In the genomic region with DNA sequence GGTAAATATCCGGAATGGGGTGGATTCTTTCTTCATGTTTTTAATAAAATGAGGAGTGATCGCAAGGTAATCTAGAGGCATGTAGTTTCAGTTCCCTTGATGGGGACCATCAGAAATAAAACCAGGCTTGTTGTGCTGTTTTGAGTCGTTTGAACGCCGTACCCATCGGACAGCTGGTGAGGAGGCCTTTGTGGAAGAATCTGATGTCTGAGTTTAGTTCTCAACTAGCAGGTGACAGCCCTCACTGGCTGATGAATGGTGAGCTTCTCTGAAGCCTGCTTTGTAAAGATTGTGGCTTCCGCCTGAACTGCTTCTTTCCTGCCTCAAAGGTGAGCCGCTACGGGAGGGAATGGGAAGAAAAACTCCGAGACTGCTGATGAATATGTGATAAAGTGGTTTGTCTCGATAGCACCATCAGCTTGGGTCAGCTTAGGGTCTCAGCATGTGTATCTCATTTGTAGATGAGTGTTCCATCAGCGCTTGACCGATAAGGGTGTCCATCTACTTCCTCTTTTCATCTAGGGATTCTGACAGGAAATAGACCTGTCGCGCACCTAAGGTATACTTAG, we compare ENCODE assay signal across 1 cellular context.
A peak's percentile ranks its signal among the peaks of the same experiment; 100 is the strongest.
TF ChIP-seq lines count a peak whose summit lies in the region.

No MANE protein-coding gene starts in this region.

TF ChIP-seq in K562, 482 proteins besides CTCF, POLR2A, EP300 and RAD21 (continued from another document):
- TF ChIP-seq ZNF280A (IDR thresholded peaks at IDR 0.05; ENCODE audit: low read depth, partially characterized antibody) (no peak), PRPF4 (IDR thresholded peaks at IDR 0.05; ENCODE audit: insufficient read depth, low read depth, low read length, poor library complexity, severe bottlenecking) (no peak), ZNF764 (CRISPR knock-in tag; IDR thresholded peaks at IDR 0.05; ENCODE audit: low read depth) (no peak), ILK (tag; IDR thresholded peaks at IDR 0.05; ENCODE audit: borderline replicate concordance, low read depth) (no peak), MEIS2 (IDR thresholded peaks at IDR 0.05; ENCODE audit: partially characterized antibody) (peak; percentile 85), ZNF778 (CRISPR knock-in tag; IDR thresholded peaks at IDR 0.05) (no peak), MCM3 (IDR thresholded peaks at IDR 0.05) (no peak), ZBTB34 (CRISPR knock-in tag; IDR thresholded peaks at IDR 0.05) (no peak), BRF2 (IDR thresholded peaks at IDR 0.05; ENCODE audit: borderline replicate concordance, insufficient read depth, insufficient read length) (no peak), ZNF212 (CRISPR knock-in tag; IDR thresholded peaks at IDR 0.05) (no peak), RBM15 (IDR thresholded peaks at IDR 0.05; ENCODE audit: insufficient read depth, low read length) (no peak), ESRRB (CRISPR knock-in tag; IDR thresholded peaks at IDR 0.05; ENCODE audit: borderline replicate concordance) (no peak), MYNN (IDR thresholded peaks at IDR 0.05) (peak; percentile 43; the same call in 1 of the 2 replicates), MYNN (CRISPR knock-in tag; IDR thresholded peaks at IDR 0.05) (no peak), ZBTB49 (CRISPR knock-in tag; IDR thresholded peaks at IDR 0.05; ENCODE audit: borderline replicate concordance) (no peak), ZNF696 (CRISPR knock-in tag; conservative IDR thresholded peaks at IDR 0.05) (no peak), RBBP5 (IDR thresholded peaks at IDR 0.05; ENCODE audit: borderline replicate concordance, insufficient read depth, low read length, poor library complexity, severe bottlenecking) (no peak), EGR1 (conservative IDR thresholded peaks at IDR 0.05) (no peak), MAZ (CRISPR knock-in tag; conservative IDR thresholded peaks at IDR 0.05 in 1 of 2, IDR thresholded peaks at IDR 0.05 in 1 of 2) (no peak), MLLT1 (IDR thresholded peaks at IDR 0.05) (peak in 1 of 2 experiments; percentile 4; a peak in 1 of 4 replicates), SIN3B (IDR thresholded peaks at IDR 0.05; ENCODE audit: low read depth) (no peak), RBM14 (IDR thresholded peaks at IDR 0.05; ENCODE audit: borderline replicate concordance, insufficient read depth, low read depth, low read length) (no peak), NFIC (IDR thresholded peaks at IDR 0.05) (peak; percentile 63), CEBPZ (IDR thresholded peaks at IDR 0.05; ENCODE audit: borderline replicate concordance, low read depth, low read length) (no peak), POLR2AphosphoS5 (IDR thresholded peaks at IDR 0.05; ENCODE audit: control insufficient read depth, insufficient read depth, low read depth, low read length) (peak; percentile 87), CTCFL (IDR thresholded peaks at IDR 0.05; ENCODE audit: borderline replicate concordance, insufficient read depth, low read depth, low read length, poor library complexity, severe bottlenecking) (no peak), HEY1 (CRISPR knock-in tag; IDR thresholded peaks at IDR 0.05; ENCODE audit: borderline replicate concordance) (no peak), ZNF143 (CRISPR knock-in tag; IDR thresholded peaks at IDR 0.05) (no peak), ZNF134 (CRISPR knock-in tag; conservative IDR thresholded peaks at IDR 0.05) (no peak), PHTF2 (CRISPR knock-in tag; IDR thresholded peaks at IDR 0.05) (no peak), U2AF2 (optimal IDR thresholded peaks at IDR 0.05; ENCODE audit: low read depth, low read length) (no peak), NEUROD1 (IDR thresholded peaks at IDR 0.05; ENCODE audit: borderline replicate concordance, low read depth, low read length, partially characterized antibody) (no peak), HLTF (IDR thresholded peaks at IDR 0.05) (no peak), JUN (IDR thresholded peaks at IDR 0.05; ENCODE audit: borderline replicate concordance, low read depth, low read length) (no peak), JUN (CRISPR knock-in tag; IDR thresholded peaks at IDR 0.05; ENCODE audit: borderline replicate concordance) (no peak), FIP1L1 (IDR thresholded peaks at IDR 0.05; ENCODE audit: low read depth, low read length, poor library complexity, severe bottlenecking) (no peak), ZNF561 (CRISPR knock-in tag; conservative IDR thresholded peaks at IDR 0.05) (no peak), HDAC1 (IDR thresholded peaks at IDR 0.05) (peak in 1 of 2 experiments; percentile 52; a peak in 2 of 4 replicates)
- TF ChIP-seq, protein P1, sequence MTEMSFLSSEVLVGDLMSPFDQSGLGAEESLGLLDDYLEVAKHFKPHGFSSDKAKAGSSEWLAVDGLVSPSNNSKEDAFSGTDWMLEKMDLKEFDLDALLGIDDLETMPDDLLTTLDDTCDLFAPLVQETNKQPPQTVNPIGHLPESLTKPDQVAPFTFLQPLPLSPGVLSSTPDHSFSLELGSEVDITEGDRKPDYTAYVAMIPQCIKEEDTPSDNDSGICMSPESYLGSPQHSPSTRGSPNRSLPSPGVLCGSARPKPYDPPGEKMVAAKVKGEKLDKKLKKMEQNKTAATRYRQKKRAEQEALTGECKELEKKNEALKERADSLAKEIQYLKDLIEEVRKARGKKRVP (CRISPR knock-in tag; IDR thresholded peaks at IDR 0.05): no peak
- TF ChIP-seq, protein P2, sequence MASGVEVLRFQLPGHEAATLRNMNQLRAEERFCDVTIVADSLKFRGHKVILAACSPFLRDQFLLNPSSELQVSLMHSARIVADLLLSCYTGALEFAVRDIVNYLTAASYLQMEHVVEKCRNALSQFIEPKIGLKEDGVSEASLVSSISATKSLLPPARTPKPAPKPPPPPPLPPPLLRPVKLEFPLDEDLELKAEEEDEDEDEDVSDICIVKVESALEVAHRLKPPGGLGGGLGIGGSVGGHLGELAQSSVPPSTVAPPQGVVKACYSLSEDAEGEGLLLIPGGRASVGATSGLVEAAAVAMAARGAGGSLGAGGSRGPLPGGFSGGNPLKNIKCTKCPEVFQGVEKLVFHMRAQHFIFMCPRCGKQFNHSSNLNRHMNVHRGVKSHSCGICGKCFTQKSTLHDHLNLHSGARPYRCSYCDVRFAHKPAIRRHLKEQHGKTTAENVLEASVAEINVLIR (CRISPR knock-in tag; IDR thresholded peaks at IDR 0.05): no peak
- TF ChIP-seq, protein P3, sequence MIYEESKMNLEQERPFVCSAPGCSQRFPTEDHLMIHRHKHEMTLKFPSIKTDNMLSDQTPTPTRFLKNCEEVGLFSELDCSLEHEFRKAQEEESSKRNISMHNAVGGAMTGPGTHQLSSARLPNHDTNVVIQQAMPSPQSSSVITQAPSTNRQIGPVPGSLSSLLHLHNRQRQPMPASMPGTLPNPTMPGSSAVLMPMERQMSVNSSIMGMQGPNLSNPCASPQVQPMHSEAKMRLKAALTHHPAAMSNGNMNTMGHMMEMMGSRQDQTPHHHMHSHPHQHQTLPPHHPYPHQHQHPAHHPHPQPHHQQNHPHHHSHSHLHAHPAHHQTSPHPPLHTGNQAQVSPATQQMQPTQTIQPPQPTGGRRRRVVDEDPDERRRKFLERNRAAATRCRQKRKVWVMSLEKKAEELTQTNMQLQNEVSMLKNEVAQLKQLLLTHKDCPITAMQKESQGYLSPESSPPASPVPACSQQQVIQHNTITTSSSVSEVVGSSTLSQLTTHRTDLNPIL (CRISPR knock-in tag; IDR thresholded peaks at IDR 0.05): no peak
TF ChIP-seq in K562: peak in this region for 94.
